In the genomic region with DNA sequence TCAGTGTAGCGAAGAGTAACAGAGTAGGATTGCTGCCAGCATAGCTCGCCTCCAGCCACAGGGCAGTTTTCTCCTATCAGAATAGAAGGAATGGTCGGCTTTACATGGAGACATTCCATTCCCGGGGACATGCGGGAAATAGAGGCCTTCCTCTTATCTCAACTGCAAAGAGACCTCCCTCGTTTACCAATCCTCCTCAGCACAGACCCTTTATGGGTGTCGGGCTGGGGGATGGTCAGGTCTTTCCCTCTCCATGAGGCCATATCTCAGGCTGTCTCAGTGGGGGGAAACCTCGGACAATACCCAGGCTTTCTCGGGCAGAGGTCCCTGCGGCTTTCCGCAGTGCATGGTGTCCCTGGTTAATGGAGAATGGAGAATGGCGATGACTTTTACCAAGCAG, we compare ENCODE assay signal across 16 cellular contexts.
A peak's percentile ranks its signal among the peaks of the same experiment; 100 is the strongest.
DNase-seq lines count a peak whose midpoint lies in the region; ATAC-seq and TF ChIP-seq lines count a peak whose summit lies in the region.
"Had no signal": no experiment of that assay in that cellular context is flagged by ENCODE, and none has a peak within 500 bp of the region (broad histone marks: within the 10 kb centered on the region; RNA-seq: fewer than 3 reads in every experiment).

No MANE protein-coding gene starts in this region.

- H3K27ac ChIP-seq in hepatocyte: no peak overlapping the region
- H3K27ac ChIP-seq in GM23248: no peak overlapping the region
- no peak overlapping the region for H3K27ac ChIP-seq in heart left ventricle
- H3K27ac ChIP-seq: BLaER1, HL-60 had no signal

- H3K36me3 ChIP-seq in NT2/D1 (ENCODE audit: insufficient read depth, insufficient read length, low read length) (no peaks in the 10 kb centered on the region), hepatocyte (replicated peaks; ENCODE audit: insufficient read depth, low read depth) (no peaks in the 10 kb centered on the region), GM23248 (ENCODE audit: low read depth) (no peaks in the 10 kb centered on the region), heart left ventricle (no peaks in the 10 kb centered on the region)
- H3K36me3 ChIP-seq: BLaER1 had no signal

- H3K4me2 ChIP-seq in hepatocyte (no peak overlapping the region), GM23248 (ENCODE audit: unreplicated experiment) (no peak overlapping the region)
- H3K4me2 ChIP-seq: BLaER1 had no signal

- no peaks in the 10 kb centered on the region for H4K20me1 ChIP-seq in hepatocyte (ENCODE audit: insufficient read depth, poor library complexity, severe bottlenecking)
- no peaks in the 10 kb centered on the region for H4K20me1 ChIP-seq in GM23248 (ENCODE audit: insufficient read depth)
- H4K20me1 ChIP-seq: BLaER1 had no signal

- H3K4me3 ChIP-seq in NT2/D1 (ENCODE audit: insufficient read length, low read depth): no peak overlapping the region
- no peak overlapping the region for H3K4me3 ChIP-seq in hepatocyte
- no peak overlapping the region for H3K4me3 ChIP-seq in GM23248
- H3K4me3 ChIP-seq in heart left ventricle: no peak overlapping the region
- H3K4me3 ChIP-seq: BLaER1, GM12878 had no signal

- intact Hi-C loops in posterior vena cava (cut with DNase I): no loop called here
- intact Hi-C loops in heart left ventricle (cut with DNase I): no loop called here

- H3K9ac ChIP-seq in NT2/D1 (ENCODE audit: insufficient read length, low read depth) (no peak overlapping the region), GM23248 (no peak overlapping the region)
- H3K9ac ChIP-seq: BLaER1 had no signal

- in situ Hi-C loops in GM23248 (cut with MboI): no loop called here

- no peak for TF ChIP-seq CTCF in hepatocyte (IDR thresholded peaks at IDR 0.05; ENCODE audit: poor library complexity)
- TF ChIP-seq CTCF in heart left ventricle (IDR thresholded peaks at IDR 0.05): no peak

- H3F3A ChIP-seq in GM23248 (ENCODE audit: insufficient read depth): no peaks in the 10 kb centered on the region

- 52% methylated on average over 12 of the region's 12 CpGs for WGBS in hepatocyte (ENCODE audit: low lambda C conversion rate, missing lambda C conversion rate)
- 59 to 64% methylated on average over 12 of the region's 12 CpGs for WGBS in GM23248 (ENCODE audit: low coverage in 1 of 2, low lambda C conversion rate in 2 of 2, missing lambda C conversion rate in 2 of 2), 2 experiments
- WGBS in heart left ventricle, 4 donors: 35 to 59% (median 51%) methylated on average over 12 of the region's 12 CpGs

- H3K79me2 ChIP-seq in hepatocyte (no peaks in the 10 kb centered on the region), GM23248 (ENCODE audit: insufficient read depth) (no peaks in the 10 kb centered on the region)

- ATAC-seq in HG03095 (IDR thresholded peaks at IDR 0.05; ENCODE audit: unreplicated experiment): no peak
- no peak for ATAC-seq in heart left ventricle
- ATAC-seq: GM12878 had no signal

- DNase-seq in ELF-1 (ENCODE audit: low read depth, low spot score) (peak; percentile 62), NT2/D1 (ENCODE audit: low read depth, low spot score) (peak; percentile 30), hepatocyte (ENCODE audit: low spot score) (peak; percentile 16), posterior vena cava (ENCODE audit: low spot score) (peak; percentile 20), GM23248 (no peak), heart left ventricle (no peak)
- DNase-seq: 8988T; Calu3; CD4-positive, alpha-beta memory T cell; DMS79 treated with DMSO at 0.1 percent for 48 hours; GOT3; H9 had no signal

- H2AFZ ChIP-seq in hepatocyte: no peak overlapping the region
- no peak overlapping the region for H2AFZ ChIP-seq in GM23248

- H3K27me3 ChIP-seq in NT2/D1 (ENCODE audit: insufficient read depth, insufficient read length) (no peaks in the 10 kb centered on the region), hepatocyte (no peaks in the 10 kb centered on the region), GM23248 (replicated peaks; ENCODE audit: insufficient read depth) (no peaks in the 10 kb centered on the region), heart left ventricle (peaks cover 0 to 5% (median 0%) of the 10 kb centered on the region in 9 donors)
- H3K27me3 ChIP-seq: BLaER1 had no signal

- H3K9me3 ChIP-seq in NT2/D1 (ENCODE audit: insufficient read depth, low read length) (no peaks in the 10 kb centered on the region), hepatocyte (ENCODE audit: low read depth) (no peaks in the 10 kb centered on the region), GM23248 (ENCODE audit: low read depth) (no peaks in the 10 kb centered on the region), heart left ventricle (no peaks in the 10 kb centered on the region)

- no peak for TF ChIP-seq POLR2A in heart left ventricle (IDR thresholded peaks at IDR 0.05)

- H3K4me1 ChIP-seq in NT2/D1 (ENCODE audit: insufficient read depth, insufficient read length) (no peaks in the 10 kb centered on the region), hepatocyte (ENCODE audit: insufficient read depth) (no peaks in the 10 kb centered on the region), GM23248 (ENCODE audit: insufficient read depth) (no peaks in the 10 kb centered on the region), heart left ventricle (no peaks in the 10 kb centered on the region)

- H3K9me2 ChIP-seq in hepatocyte (replicated peaks; ENCODE audit: insufficient read depth) (no peaks in the 10 kb centered on the region), GM23248 (ENCODE audit: insufficient read depth) (no peaks in the 10 kb centered on the region)

Comparison
In these comparisons a context has a peak if more than half of its experiments do, and no peak if none do; other contexts are left out.
1. DNase-seq: peak in ELF-1 (single experiment), NT2/D1 (single experiment), hepatocyte (single experiment) and posterior vena cava (single experiment); none in GM23248 (single experiment) and heart left ventricle (0 of 5).